ENCODE assay signal across 20 cellular contexts in the genomic region with DNA sequence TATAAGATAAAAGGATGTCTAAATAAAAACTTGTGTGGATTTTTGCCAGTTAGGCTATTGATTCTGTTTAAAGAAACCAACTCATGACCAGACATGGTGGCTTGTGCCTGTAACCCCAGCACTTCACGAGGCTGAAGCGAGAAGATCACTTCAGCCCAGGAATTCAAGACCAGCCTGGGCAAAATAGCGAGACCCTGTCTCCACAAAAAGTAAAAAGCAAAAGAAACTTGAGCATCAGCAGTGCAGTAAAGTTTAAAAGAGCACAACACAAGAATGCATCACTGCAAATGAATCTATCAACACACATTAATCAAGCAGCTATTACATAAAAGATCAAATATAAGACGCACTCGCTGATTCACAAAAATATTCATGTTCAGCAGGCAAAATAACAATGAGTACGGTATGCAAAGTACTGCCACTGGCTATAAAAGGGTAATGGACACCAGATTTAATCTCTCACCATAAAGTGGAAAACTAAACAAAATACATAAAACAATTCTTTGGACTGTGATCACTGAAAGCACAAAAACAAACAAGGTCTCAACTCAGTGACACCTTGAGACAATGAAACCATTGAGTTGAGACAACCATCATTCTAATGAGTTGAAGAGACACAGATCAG. TPM values are rescaled to one million over a fixed set of nuclear protein-coding genes. Genes with fewer than 3 reads are reported as not detected.
DNase-seq lines count a peak whose midpoint lies in the region; ATAC-seq and TF ChIP-seq lines count a peak whose summit lies in the region.
"Had no signal": no experiment of that assay in that cellular context is flagged by ENCODE, and none has a peak within 500 bp of the region (broad histone marks: within the 10 kb centered on the region; RNA-seq: fewer than 3 reads in every experiment).

No MANE protein-coding gene starts in this region.

- TF ChIP-seq POLR2A in prostate gland (IDR thresholded peaks at IDR 0.05), result no peak

- H3K9me2 ChIP-seq in hepatocyte (replicated peaks; ENCODE audit: insufficient read depth), result no peaks in the 10 kb centered on the region

- H3K79me2 ChIP-seq in hepatocyte, result peaks cover 91% of the 10 kb centered on the region

- TF ChIP-seq CTCF in hepatocyte (IDR thresholded peaks at IDR 0.05; ENCODE audit: poor library complexity), result no peak
- no peak for TF ChIP-seq CTCF in prostate gland (IDR thresholded peaks at IDR 0.05)

- peak; percentile 3 for ATAC-seq in GM18909 (IDR thresholded peaks at IDR 0.05; ENCODE audit: poor library complexity, unreplicated experiment)
- no peak for ATAC-seq in HG03432 (IDR thresholded peaks at IDR 0.05; ENCODE audit: unreplicated experiment)
- ATAC-seq: activated CD4-positive, alpha-beta T cell treated with anti-CD3 and anti-CD28 coated beads for 36 hours; activated naive CD4-positive, alpha-beta T cell treated with anti-CD3 and anti-CD28 coated beads, Interleukin-2, amount 50 U/mL, for 72 hours; effector memory CD8-positive, alpha-beta T cell had no signal

- H4K20me1 ChIP-seq in hepatocyte (ENCODE audit: insufficient read depth, poor library complexity, severe bottlenecking), result no peaks in the 10 kb centered on the region

- no peaks in the 10 kb centered on the region for H3K27me3 ChIP-seq in hepatocyte
- H3K27me3 ChIP-seq in prostate gland (replicated peaks; ENCODE audit: insufficient read depth), result no peaks in the 10 kb centered on the region
- H3K27me3 ChIP-seq: right atrium auricular region had no signal

- H3K4me2 ChIP-seq in hepatocyte, result peak overlapping the region; percentile 42

- DNase-seq in AG08395 (ENCODE audit: low spot score) (peak; percentile 11), NCI-H146 treated with DMSO at 0.1 percent for 48 hours (lab: John Stamatoyannopoulos, UW; ENCODE audit: unreplicated experiment) (peak; percentile 9), hepatocyte (ENCODE audit: low spot score) (no peak), cardiac septum (ENCODE audit: low spot score) (no peak), prostate gland (ENCODE audit: low spot score) (no peak)
- no peak for DNase-seq in activated CD8-positive, alpha-beta memory T cell treated with anti-CD3 and anti-CD28 coated beads, Interleukin-2, amount 50 U/mL, for 4 hours
- DNase-seq: activated CD4-positive, alpha-beta T cell treated with anti-CD3 and anti-CD28 coated beads for 36 hours; DMS 273 treated with DMSO at 0.1 percent for 48 hours; effector memory CD8-positive, alpha-beta T cell; GF-D8; H7; head of caudate nucleus; NCI-H1105 treated with DMSO at 0.1 percent for 48 hours; NCI-H82; occipital lobe; SHP77 had no signal

- H3K4me3 ChIP-seq in hepatocyte (no peak overlapping the region), prostate gland (no peak overlapping the region)
- H3K4me3 ChIP-seq: right atrium auricular region had no signal

- H3K9me3 ChIP-seq in hepatocyte (ENCODE audit: low read depth), result no peaks in the 10 kb centered on the region
- no peaks in the 10 kb centered on the region for H3K9me3 ChIP-seq in prostate gland
- H3K9me3 ChIP-seq: right atrium auricular region had no signal

- H3K4me1 ChIP-seq in hepatocyte (ENCODE audit: insufficient read depth) (peaks cover 9% of the 10 kb centered on the region), prostate gland (replicated peaks) (no peaks in the 10 kb centered on the region)

- H3K36me3 ChIP-seq in hepatocyte (replicated peaks; ENCODE audit: insufficient read depth, low read depth) (no peaks in the 10 kb centered on the region), prostate gland (no peaks in the 10 kb centered on the region)
- H3K36me3 ChIP-seq: right atrium auricular region had no signal

- no peak overlapping the region for H2AFZ ChIP-seq in hepatocyte

- 78% methylated on average over 6 of the region's 6 CpGs for WGBS in hepatocyte (ENCODE audit: low lambda C conversion rate, missing lambda C conversion rate)
- 48% methylated on average over 6 of the region's 6 CpGs for WGBS in prostate gland

- intact Hi-C loops in cardiac septum (cut with DNase I) (no loop called here), prostate gland (cut with DNase I) (no loop called here)

- H3K27ac ChIP-seq in hepatocyte, result peak overlapping the region; percentile 38
- H3K27ac ChIP-seq in prostate gland, result no peak overlapping the region
- H3K27ac ChIP-seq: right atrium auricular region had no signal

RNA-seq across cellular contexts. Expression of gene LRBA, which starts 41.3 kb away (rescaled TPM):
- total RNA-seq in hepatocyte (69.4 and 71.0 TPM in 2 replicates), cardiac septum (22.7 TPM), prostate gland (10 to 100 TPM; 69.8 to 79.8 TPM)
- 14.1 and 15.3 TPM in 2 replicates for polyA plus RNA-seq in hepatocyte

Comparison
In these comparisons a context has a peak if more than half of its experiments do, and no peak if none do; other contexts are left out.
1. DNase-seq: peak in AG08395 (single experiment) and NCI-H146 treated with DMSO at 0.1 percent for 48 hours (single experiment); none in hepatocyte (single experiment), activated CD8-positive, alpha-beta memory T cell treated with anti-CD3 and anti-CD28 coated beads, Interleukin-2, amount 50 U/mL, for 4 hours (single experiment), cardiac septum (single experiment) and prostate gland (single experiment).